21 cellular contexts compared by ENCODE assay signal in genomic region chr6:125274935-125275334, GRCh38.
"Had no signal": no experiment of that assay in that cellular context is flagged by ENCODE, and none has a peak within 500 bp of the region (broad histone marks: within the 10 kb centered on the region; RNA-seq: fewer than 3 reads in every experiment).

No MANE protein-coding gene starts in this region.

- ATAC-seq: activated naive CD8-positive, alpha-beta T cell treated with anti-CD3 and anti-CD28 coated beads, Interleukin-2, amount 50 U/mL, for 24 hours; activated T-helper 17 cell treated with anti-CD3 and anti-CD28 coated beads, Interleukin-2, amount 50 U/mL, for 72 hours; right cardiac atrium; SK-N-SH treated with all-trans-retinoic acid at 6 μM for 48 hours had no signal

- H3K4me1 Mint-ChIP-seq: nephron progenitor cell had no signal

- H3K4me3 ChIP-seq: ascending aorta, prostate gland, skin epidermis, suprapubic skin had no signal

- H3K27me3 Mint-ChIP-seq: activated naive CD8-positive, alpha-beta T cell treated with anti-CD3 and anti-CD28 coated beads, Interleukin-2, amount 50 U/mL, for 24 hours; activated T-helper 17 cell treated with anti-CD3 and anti-CD28 coated beads, Interleukin-2, amount 50 U/mL, for 72 hours; stimulated activated naive CD8-positive, alpha-beta T cell treated with anti-CD3 and anti-CD28 coated beads, Interleukin-15, Interleukin-2, amounts not matched to agents 100 ng/mL and 50 ng/mL, for 24 hours had no signal

- H3K4me1 ChIP-seq: prostate gland had no signal

- H3K36me3 ChIP-seq: prostate gland, WERI-Rb-1 had no signal

- H3K27ac Mint-ChIP-seq: activated naive CD4-positive, alpha-beta T cell treated with anti-CD3 and anti-CD28 coated beads for 36 hours; activated naive CD8-positive, alpha-beta T cell treated with anti-CD3 and anti-CD28 coated beads, Interleukin-2, amount 50 U/mL, for 24 hours; activated T-helper 17 cell treated with anti-CD3 and anti-CD28 coated beads, Interleukin-2, amount 50 U/mL, for 72 hours; nephron progenitor cell; stimulated activated naive CD8-positive, alpha-beta T cell treated with anti-CD3 and anti-CD28 coated beads, Interleukin-15, Interleukin-2, amounts not matched to agents 100 ng/mL and 50 ng/mL, for 24 hours had no signal

- H3K27ac ChIP-seq: prostate gland, suprapubic skin, WERI-Rb-1 had no signal

- H3K27me3 ChIP-seq: ascending aorta, suprapubic skin had no signal

- H3K4me3 Mint-ChIP-seq: activated naive CD4-positive, alpha-beta T cell treated with anti-CD3 and anti-CD28 coated beads for 36 hours; activated naive CD8-positive, alpha-beta T cell treated with anti-CD3 and anti-CD28 coated beads, Interleukin-2, amount 50 U/mL, for 24 hours; activated T-helper 17 cell treated with anti-CD3 and anti-CD28 coated beads, Interleukin-2, amount 50 U/mL, for 72 hours; nephron progenitor cell; stimulated activated naive CD8-positive, alpha-beta T cell treated with anti-CD3 and anti-CD28 coated beads, Interleukin-15, Interleukin-2, amounts not matched to agents 100 ng/mL and 50 ng/mL, for 24 hours had no signal

- DNase-seq: activated CD4-positive, alpha-beta T cell treated with anti-CD3 and anti-CD28 coated beads, Interleukin-2, amount 50 U/mL, for 48 hours; activated naive CD4-positive, alpha-beta T cell treated with anti-CD3 and anti-CD28 coated beads for 36 hours; activated naive CD8-positive, alpha-beta T cell treated with anti-CD3 and anti-CD28 coated beads, Interleukin-2, amount 50 U/mL, for 24 hours; effector CD4-positive, alpha-beta T cell; head of caudate nucleus; mesendoderm; nephron progenitor cell; right cardiac atrium; stimulated activated CD4-positive, alpha-beta T cell treated with anti-CD3 and anti-CD28 coated beads, Interleukin-4, amount 100 ng/mL, for 4 hours; stimulated activated CD8-positive, alpha-beta memory T cell treated with anti-CD3 and anti-CD28 coated beads, Interleukin-4, amount 100 ng/mL, for 48 hours; T-helper 1 cell; trophoblast cell; WERI-Rb-1 had no signal

- FAIRE-seq: frontal cortex had no signal

- H3K9me3 ChIP-seq: ascending aorta, prostate gland, suprapubic skin had no signal
